18 cellular contexts compared by ENCODE assay signal in the genomic region with DNA sequence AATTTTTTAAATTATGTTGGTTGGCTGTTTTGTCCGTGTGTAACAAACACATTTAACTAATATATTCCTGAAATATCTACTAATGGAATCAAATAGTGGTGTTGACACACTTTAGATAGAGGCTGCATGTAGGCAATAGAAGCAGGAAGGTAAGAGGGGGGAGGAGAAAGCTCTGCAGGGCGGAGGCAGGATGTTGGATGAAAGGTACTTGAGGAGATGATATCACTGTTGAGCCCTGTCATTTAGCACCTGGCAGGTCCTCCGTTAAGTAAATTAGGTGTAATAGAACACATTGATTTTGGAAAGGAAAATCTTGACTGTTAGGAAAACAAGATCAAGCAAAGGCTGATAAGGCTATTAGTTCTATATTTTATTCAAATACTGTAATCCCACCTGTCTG.
"Had no signal": no experiment of that assay in that cellular context is flagged by ENCODE, and none has a peak within 500 bp of the region (broad histone marks: within the 10 kb centered on the region; RNA-seq: fewer than 3 reads in every experiment).

No MANE protein-coding gene starts in this region.

- H3K4me1 Mint-ChIP-seq: activated naive CD4-positive, alpha-beta T cell treated with anti-CD3 and anti-CD28 coated beads, Interleukin-2, amount 50 U/mL, for 24 hours; stimulated activated naive CD8-positive, alpha-beta T cell treated with anti-CD3 and anti-CD28 coated beads, Interleukin-15, amount 100 ng/mL, for 72 hours had no signal

- H3K36me3 ChIP-seq: ascending aorta, right lobe of liver, suprapubic skin, transverse colon, uterus had no signal

- DNase-seq: activated CD4-positive, alpha-beta T cell treated with anti-CD3 and anti-CD28 coated beads, Interleukin-2, amount 50 U/mL, for 4 hours; activated gamma-delta T cell; effector memory CD4-positive, alpha-beta T cell; left colon; right lobe of liver; small intestine; stimulated activated CD4-positive, alpha-beta T cell treated with anti-CD3 and anti-CD28 coated beads, Interleukin-4, amount 100 ng/mL, for 1 hour; stimulated activated naive CD8-positive, alpha-beta T cell treated with anti-CD3 and anti-CD28 coated beads, Interleukin-15, amount 100 ng/mL, for 72 hours; transverse colon; uterus had no signal

- H3K4me3 ChIP-seq: ascending aorta, lung, right lobe of liver, suprapubic skin, transverse colon, uterus had no signal

- H3K9me3 Mint-ChIP-seq: dendritic cell treated with granulocyte-macrophage colony-stimulating factor and Interleukin-4, amounts not matched to agents 40 ng/mL and 50 ng/mL, for 4 days; nephron had no signal

- H3K4me3 Mint-ChIP-seq: activated naive CD4-positive, alpha-beta T cell treated with anti-CD3 and anti-CD28 coated beads, Interleukin-2, amount 50 U/mL, for 24 hours; dendritic cell treated with granulocyte-macrophage colony-stimulating factor and Interleukin-4, amounts not matched to agents 40 ng/mL and 50 ng/mL, for 4 days; mesothelial cell of epicardium; nephron; stimulated activated naive CD8-positive, alpha-beta T cell treated with anti-CD3 and anti-CD28 coated beads, Interleukin-15, amount 100 ng/mL, for 72 hours had no signal

- H3K36me3 Mint-ChIP-seq: activated naive CD4-positive, alpha-beta T cell treated with anti-CD3 and anti-CD28 coated beads, Interleukin-2, amount 50 U/mL, for 24 hours had no signal

- H3K27me3 Mint-ChIP-seq: activated naive CD4-positive, alpha-beta T cell treated with anti-CD3 and anti-CD28 coated beads, Interleukin-2, amount 50 U/mL, for 24 hours; dendritic cell treated with granulocyte-macrophage colony-stimulating factor and Interleukin-4, amounts not matched to agents 40 ng/mL and 50 ng/mL, for 4 days; stimulated activated naive CD8-positive, alpha-beta T cell treated with anti-CD3 and anti-CD28 coated beads, Interleukin-15, amount 100 ng/mL, for 72 hours had no signal

- ATAC-seq: left colon; right lobe of liver; stimulated activated naive CD8-positive, alpha-beta T cell treated with anti-CD3 and anti-CD28 coated beads, Interleukin-15, amount 100 ng/mL, for 72 hours had no signal

- H3K27ac Mint-ChIP-seq: activated naive CD4-positive, alpha-beta T cell treated with anti-CD3 and anti-CD28 coated beads, Interleukin-2, amount 50 U/mL, for 24 hours; dendritic cell treated with granulocyte-macrophage colony-stimulating factor and Interleukin-4, amounts not matched to agents 40 ng/mL and 50 ng/mL, for 4 days; mesothelial cell of epicardium; nephron; stimulated activated naive CD8-positive, alpha-beta T cell treated with anti-CD3 and anti-CD28 coated beads, Interleukin-15, amount 100 ng/mL, for 72 hours had no signal

- H3K27me3 ChIP-seq: ascending aorta, right lobe of liver, suprapubic skin, transverse colon, uterus had no signal

- FAIRE-seq: islet of Langerhans, small intestine had no signal
